ENCODE assay signal across 10 cellular contexts in the genomic region with DNA sequence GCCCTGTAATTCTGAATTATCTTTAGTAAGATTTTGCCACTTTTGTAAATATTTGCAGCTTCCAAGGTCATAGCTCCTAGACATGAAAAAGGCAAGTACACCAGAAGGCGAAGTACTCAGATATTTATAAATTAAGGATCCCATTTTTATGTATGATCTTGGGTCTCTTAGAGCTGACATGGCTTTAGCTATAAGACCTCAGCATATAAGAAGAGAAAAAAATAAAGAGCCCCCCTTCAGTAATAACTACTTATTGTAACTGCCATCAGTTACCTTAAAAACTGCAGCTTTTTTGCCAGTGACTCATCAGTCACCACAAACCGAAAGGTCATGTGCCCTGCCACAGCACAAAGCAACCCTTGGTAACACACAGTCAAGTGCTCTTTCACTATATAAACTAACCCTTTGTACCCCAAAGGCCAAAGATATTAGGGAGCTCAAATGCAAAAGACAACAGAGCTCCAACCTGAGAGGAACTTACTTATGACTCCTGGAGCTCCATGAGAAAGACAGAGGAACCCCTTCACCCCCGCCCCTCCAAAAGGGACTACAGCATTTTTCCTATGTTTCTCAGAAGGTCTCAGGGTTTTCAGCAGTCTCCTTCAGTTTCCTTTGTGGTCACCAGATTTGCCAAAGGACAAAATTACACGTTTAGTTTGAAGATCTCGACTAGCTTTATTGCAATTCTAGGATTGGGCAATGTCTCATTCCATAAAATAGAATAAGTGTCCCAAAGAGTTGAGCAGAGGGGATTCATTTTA.
DNase-seq lines count a peak whose midpoint lies in the region; ATAC-seq, FAIRE-seq and TF ChIP-seq lines count a peak whose summit lies in the region.
"Had no signal": no experiment of that assay in that cellular context is flagged by ENCODE, and none has a peak within 500 bp of the region (broad histone marks: within the 10 kb centered on the region; RNA-seq: fewer than 3 reads in every experiment).

No MANE protein-coding gene starts in this region.

- TF ChIP-seq POLR2A in spleen (IDR thresholded peaks at IDR 0.05) = no peak

- no peaks in the 10 kb centered on the region for H3K9me3 Mint-ChIP-seq in chondrocyte (ENCODE audit: low read depth)

- peaks cover 15% of the 10 kb centered on the region for H3K4me1 Mint-ChIP-seq in chondrocyte (ENCODE audit: low read depth)

- TF ChIP-seq CTCF in bronchial epithelial cell (IDR thresholded peaks at IDR 0.05; ENCODE audit: insufficient read depth, low read length, severe bottlenecking) = no peak
- TF ChIP-seq CTCF in chondrocyte (IDR thresholded peaks at IDR 0.05) = no peak
- TF ChIP-seq CTCF in spleen (IDR thresholded peaks at IDR 0.05 in 8 of 11, conservative IDR thresholded peaks at IDR 0.05 in 3 of 11) = no peak

- WGBS in spleen, 5 donors = 33 to 57% (median 44%) methylated on average over 5 of the region's 5 CpGs

- peaks cover 0 to 6% (median 0%) of the 10 kb centered on the region in 8 donors for H3K9me3 ChIP-seq in spleen

- intact Hi-C loops in spleen (cut with DNase I; ENCODE audit: low total_unique reads) = no loop called here

- peak; percentile 87 for ATAC-seq in HG03139 (IDR thresholded peaks at IDR 0.05; ENCODE audit: unreplicated experiment)
- ATAC-seq in SK-N-SH treated with all-trans-retinoic acid at 6 μM for 48 hours = peak; percentile 89

- FAIRE-seq in bronchial epithelial cell (lab: Jason Lieb, UNC) = no peak

- H3K4me3 Mint-ChIP-seq in chondrocyte (ENCODE audit: unreplicated experiment) = no peak overlapping the region
- H3K4me3 Mint-ChIP-seq: CD4-positive, alpha-beta memory T cell; dendritic cell treated with granulocyte-macrophage colony-stimulating factor and Interleukin-4, amounts not matched to agents 40 ng/mL and 50 ng/mL, for 4 days had no signal

- peaks cover 0 to 8% (median 0%) of the 10 kb centered on the region in 6 donors for H3K4me1 ChIP-seq in spleen

- H3K27ac Mint-ChIP-seq in chondrocyte (ENCODE audit: unreplicated experiment) = no peak overlapping the region
- H3K27ac Mint-ChIP-seq: dendritic cell treated with granulocyte-macrophage colony-stimulating factor and Interleukin-4, amounts not matched to agents 40 ng/mL and 50 ng/mL, for 4 days had no signal

- no peaks in the 10 kb centered on the region for H3K27me3 Mint-ChIP-seq in chondrocyte (ENCODE audit: low read depth)
- H3K27me3 Mint-ChIP-seq: CD4-positive, alpha-beta memory T cell; dendritic cell treated with granulocyte-macrophage colony-stimulating factor and Interleukin-4, amounts not matched to agents 40 ng/mL and 50 ng/mL, for 4 days had no signal

- H3K4me3 ChIP-seq in bronchial epithelial cell (ENCODE audit: low read depth, low read length) (no peak overlapping the region), spleen (no peak overlapping the region)

- no peak overlapping the region for H3K27ac ChIP-seq in spleen

- H3K36me3 ChIP-seq in bronchial epithelial cell (ENCODE audit: control insufficient read depth, insufficient read depth, low read length) = no peaks in the 10 kb centered on the region
- no peaks in the 10 kb centered on the region for H3K36me3 ChIP-seq in spleen

- peak; percentile 34 for DNase-seq in activated naive CD4-positive, alpha-beta T cell treated with Interleukin-2 at 50 U/mL for 16 hours
- DNase-seq in activated naive CD4-positive, alpha-beta T cell (lab: John Stamatoyannopoulos, UW) = no peak
- DNase-seq in bronchial epithelial cell (ENCODE audit: low read depth) = peak; percentile 66
- peak; percentile 13 for DNase-seq in stimulated activated CD4-positive, alpha-beta T cell treated with anti-CD3 and anti-CD28 coated beads, Interleukin-2, amount 100 ng/mL, for 4 hours (ENCODE audit: low read depth)
- no peak for DNase-seq in chondrocyte (ENCODE audit: low spot score)
- DNase-seq in spleen = no peak

- no peaks in the 10 kb centered on the region for H3K27me3 ChIP-seq in bronchial epithelial cell (ENCODE audit: control insufficient read depth, insufficient read depth, low read length)
- no peaks in the 10 kb centered on the region for H3K27me3 ChIP-seq in spleen (replicated peaks in 1 of 7)

- no peaks in the 10 kb centered on the region for H3K36me3 Mint-ChIP-seq in chondrocyte (ENCODE audit: low read depth)
- H3K36me3 Mint-ChIP-seq: CD4-positive, alpha-beta memory T cell had no signal

TF ChIP-seq in SK-N-SH treated with all-trans-retinoic acid at 6 μM for 48 hours, 23 proteins besides CTCF, POLR2A, EP300 and RAD21:
- TF ChIP-seq, protein P1, sequence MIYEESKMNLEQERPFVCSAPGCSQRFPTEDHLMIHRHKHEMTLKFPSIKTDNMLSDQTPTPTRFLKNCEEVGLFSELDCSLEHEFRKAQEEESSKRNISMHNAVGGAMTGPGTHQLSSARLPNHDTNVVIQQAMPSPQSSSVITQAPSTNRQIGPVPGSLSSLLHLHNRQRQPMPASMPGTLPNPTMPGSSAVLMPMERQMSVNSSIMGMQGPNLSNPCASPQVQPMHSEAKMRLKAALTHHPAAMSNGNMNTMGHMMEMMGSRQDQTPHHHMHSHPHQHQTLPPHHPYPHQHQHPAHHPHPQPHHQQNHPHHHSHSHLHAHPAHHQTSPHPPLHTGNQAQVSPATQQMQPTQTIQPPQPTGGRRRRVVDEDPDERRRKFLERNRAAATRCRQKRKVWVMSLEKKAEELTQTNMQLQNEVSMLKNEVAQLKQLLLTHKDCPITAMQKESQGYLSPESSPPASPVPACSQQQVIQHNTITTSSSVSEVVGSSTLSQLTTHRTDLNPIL (CRISPR knock-in tag; IDR thresholded peaks at IDR 0.05; ENCODE audit: low read depth) = no peak
- TF ChIP-seq ZC3H10 (CRISPR knock-in tag; IDR thresholded peaks at IDR 0.05) = no peak

Comparison
In these comparisons a context has a peak if more than half of its experiments do, and no peak if none do; other contexts are left out.
1. DNase-seq: peak in activated naive CD4-positive, alpha-beta T cell treated with Interleukin-2 at 50 U/mL for 16 hours (single experiment), bronchial epithelial cell (single experiment) and stimulated activated CD4-positive, alpha-beta T cell treated with anti-CD3 and anti-CD28 coated beads, Interleukin-2, amount 100 ng/mL, for 4 hours (single experiment); none in activated naive CD4-positive, alpha-beta T cell (0 of 4), chondrocyte (single experiment) and spleen (single experiment).